27 cellular contexts compared by ENCODE assay signal in genomic region chr20:23131766-23132165, GRCh38. TPM values are rescaled to one million over a fixed set of nuclear protein-coding genes. Genes with fewer than 3 reads are reported as not detected.
DNase-seq lines count a peak whose midpoint lies in the region; ATAC-seq, FAIRE-seq and TF ChIP-seq lines count a peak whose summit lies in the region.
"Had no signal": no experiment of that assay in that cellular context is flagged by ENCODE, and none has a peak within 500 bp of the region (broad histone marks: within the 10 kb centered on the region; RNA-seq: fewer than 3 reads in every experiment).

No MANE protein-coding gene starts in this region.

- H3F3A ChIP-seq in GM23338 (replicated peaks; ENCODE audit: low read depth) = no peaks in the 10 kb centered on the region

- intact Hi-C loops in endothelial cell of umbilical vein (cut with micrococcal nuclease) = no loop called here

- TF ChIP-seq CTCF in A549 (IDR thresholded peaks at IDR 0.05) (no peak), GM23338 (conservative IDR thresholded peaks at IDR 0.05; ENCODE audit: low read depth in 2 of 2) (no peak), endothelial cell of umbilical vein (IDR thresholded peaks at IDR 0.05; ENCODE audit: extremely low read depth in 1 of 2, insufficient read depth in 1 of 2, low read depth in 1 of 2, low read length in 2 of 2) (no peak), omental fat pad (IDR thresholded peaks at IDR 0.05) (no peak), tibial nerve (IDR thresholded peaks at IDR 0.05) (no peak)

- BruUV-seq in endothelial cell of umbilical vein (replicated peaks; lab: Mats Ljungman, UMichigan) = no TSS peak

- no peaks in the 10 kb centered on the region for H3K9me3 Mint-ChIP-seq in GM23338
- H3K9me3 Mint-ChIP-seq: activated CD8-positive, alpha-beta T cell treated with anti-CD3 and anti-CD28 coated beads for 36 hours; activated naive CD8-positive, alpha-beta T cell treated with anti-CD3 and anti-CD28 coated beads, Interleukin-2, amount 10 ng/mL, durations not matched to agents 7 days and 5 days; immature natural killer cell had no signal

- dilution Hi-C loops in endothelial cell of umbilical vein (cut with MboI; ENCODE audit: extremely low pct_ligation_motif_present, low sequenced_read_pairs) = no loop called here

- H3K27ac ChIP-seq in A549 = no peak overlapping the region
- no peak overlapping the region for H3K27ac ChIP-seq in GM23338 (ENCODE audit: low read depth)
- peak overlapping the region; percentile 68 for H3K27ac ChIP-seq in endothelial cell of umbilical vein (ENCODE audit: insufficient read depth, low read depth, low read length)
- no peak overlapping the region for H3K27ac ChIP-seq in tibial nerve
- H3K27ac ChIP-seq: uterus had no signal

- CTCF ChIA-PET in A549 (lab: Yijun Ruan, JAX) = interaction anchor here (0.6 to 1.9 kb wide), 8 partner anchors 7 to 440 kb away, joined by 3 to 9 read pairs (median 4); no protein-coding TSS in a partner anchor
- CTCF ChIA-PET in endothelial cell of umbilical vein (lab: Charles Lee) = interaction anchor here (0.8 to 3.3 kb wide), 8 partner anchors 9 to 209 kb away, joined by 3 to 18 read pairs (median 3); partner anchors contain the start of gene CD93

- POLR2A ChIA-PET in A549 (lab: Yijun Ruan, JAX) = no interaction called here
- POLR2A ChIA-PET in endothelial cell of umbilical vein (lab: Charles Lee) = no interaction called here

- WGBS in A549 (ENCODE audit: missing lambda C conversion rate) = 84% methylated on average over 11 of the region's 11 CpGs
- 70 to 71% methylated on average over 11 of the region's 11 CpGs for WGBS in tibial nerve, 2 donors

- no peaks in the 10 kb centered on the region for H3K79me2 ChIP-seq in GM23338 (replicated peaks; ENCODE audit: insufficient read depth)
- H3K79me2 ChIP-seq in endothelial cell of umbilical vein (ENCODE audit: control insufficient read depth, insufficient read depth, low read length) = no peaks in the 10 kb centered on the region

- H3K27ac Mint-ChIP-seq in GM23338 = no peak overlapping the region
- H3K27ac Mint-ChIP-seq: activated CD8-positive, alpha-beta T cell treated with anti-CD3 and anti-CD28 coated beads for 36 hours; activated naive CD8-positive, alpha-beta T cell treated with anti-CD3 and anti-CD28 coated beads, Interleukin-2, amount 10 ng/mL, durations not matched to agents 7 days and 5 days; immature natural killer cell had no signal

- no peaks in the 10 kb centered on the region for H3K9me1 ChIP-seq in endothelial cell of umbilical vein (replicated peaks; ENCODE audit: control insufficient read depth, extremely low read depth, insufficient read depth, low read length)

- H3K4me2 ChIP-seq in A549 = no peak overlapping the region
- H3K4me2 ChIP-seq in GM23338 = no peak overlapping the region
- H3K4me2 ChIP-seq in endothelial cell of umbilical vein (ENCODE audit: insufficient read depth, low read length) = no peak overlapping the region

- H4K20me1 ChIP-seq in GM23338 (replicated peaks; ENCODE audit: insufficient read depth) (no peaks in the 10 kb centered on the region), endothelial cell of umbilical vein (replicated peaks; ENCODE audit: control insufficient read depth, extremely low read depth, insufficient read depth, low read length) (no peaks in the 10 kb centered on the region)

- no peaks in the 10 kb centered on the region for H3K4me1 Mint-ChIP-seq in GM23338
- H3K4me1 Mint-ChIP-seq: immature natural killer cell had no signal

- H3K36me3 ChIP-seq in GM23338 (ENCODE audit: insufficient read depth) (no peaks in the 10 kb centered on the region), endothelial cell of umbilical vein (ENCODE audit: control insufficient read depth in 2 of 2, extremely low read depth in 1 of 2, insufficient read depth in 2 of 2, low read length in 2 of 2) (no peaks in the 10 kb centered on the region), tibial nerve (no peaks in the 10 kb centered on the region)
- H3K36me3 ChIP-seq: uterus had no signal

- TF ChIP-seq EP300 in A549 (IDR thresholded peaks at IDR 0.05) = no peak
- TF ChIP-seq EP300 in tibial nerve (IDR thresholded peaks at IDR 0.05) = no peak

- H3K9ac ChIP-seq in endothelial cell of umbilical vein (replicated peaks; ENCODE audit: extremely low read depth, insufficient read depth, low read length) = no peak overlapping the region

- H2AFZ ChIP-seq in GM23338 (0 out of 2 replicates have a peak overlapping the region, but pooled peaks have one; percentile 23), endothelial cell of umbilical vein (ENCODE audit: low read depth, low read length) (no peak overlapping the region)

- H3K4me3 ChIP-seq in A549 (no peak overlapping the region), GM23338 (no peak overlapping the region), endothelial cell of umbilical vein (replicated peaks in 1 of 3; ENCODE audit: insufficient read depth in 1 of 3, low read depth in 1 of 3, low read length in 3 of 3) (no peak overlapping the region), tibial nerve (no peak overlapping the region)
- H3K4me3 ChIP-seq: uterus had no signal

- no peaks in the 10 kb centered on the region for H3K9me2 ChIP-seq in GM23338 (ENCODE audit: insufficient read depth)

- DNase-seq in A549 (ENCODE audit: low read depth in 1 of 2, low spot score in 1 of 2) (no peak), GM23338 (ENCODE audit: low spot score) (no peak), endothelial cell of umbilical vein (ENCODE audit: low read depth, low spot score) (peak; percentile 28), omental fat pad (ENCODE audit: low spot score) (peak; percentile 13), tibial nerve (ENCODE audit: low spot score in 2 of 2) (no peak), T-helper 1 cell (no peak)
- DNase-seq: ACHN; activated CD4-positive, alpha-beta T cell treated with anti-CD3 and anti-CD28 coated beads for 1 hour; activated CD8-positive, alpha-beta T cell treated with anti-CD3 and anti-CD28 coated beads for 36 hours; activated effector memory CD4-positive, alpha-beta T cell treated with Interleukin-2 at 50 U/mL for 16 hours; activated naive CD8-positive, alpha-beta T cell treated with anti-CD3 and anti-CD28 coated beads, Interleukin-2, amount 10 ng/mL, durations not matched to agents 7 days and 5 days; Calu3; immature natural killer cell; KG1; NCI-H1436; SHP77; stimulated activated CD4-positive, alpha-beta T cell treated with anti-CD3 and anti-CD28 coated beads, Interleukin-1b, Interleukin-23, amount 100 ng/mL, for 48 hours; substantia nigra; uterus had no signal

- H3K27me3 ChIP-seq in GM23338 (ENCODE audit: insufficient read depth) (no peaks in the 10 kb centered on the region), endothelial cell of umbilical vein (ENCODE audit: control insufficient read depth in 2 of 2, insufficient read depth in 2 of 2, low read length in 2 of 2) (no peaks in the 10 kb centered on the region), tibial nerve (no peaks in the 10 kb centered on the region)
- H3K27me3 ChIP-seq: uterus had no signal

- no peak for ATAC-seq in A549
- ATAC-seq in GM23338 = no peak
- ATAC-seq in omental fat pad (ENCODE audit: low FRiP score) = no peak
- ATAC-seq in GM18520 (IDR thresholded peaks at IDR 0.05; ENCODE audit: unreplicated experiment) = no peak
- ATAC-seq in activated CD4-positive, CD25-positive, alpha-beta regulatory T cell treated with anti-CD3 and anti-CD28 coated beads, Interleukin-2, amount 50 U/mL, for 24 hours = no peak
- ATAC-seq: activated CD8-positive, alpha-beta T cell treated with anti-CD3 and anti-CD28 coated beads for 36 hours; left lobe of liver had no signal

- peaks cover 4% of the 10 kb centered on the region for H3K27me3 Mint-ChIP-seq in GM23338 (ENCODE audit: insufficient read depth, low read depth, poor library complexity)
- H3K27me3 Mint-ChIP-seq: activated CD8-positive, alpha-beta T cell treated with anti-CD3 and anti-CD28 coated beads for 36 hours had no signal

- no peak overlapping the region for H3K4me3 Mint-ChIP-seq in GM23338
- H3K4me3 Mint-ChIP-seq: activated CD8-positive, alpha-beta T cell treated with anti-CD3 and anti-CD28 coated beads for 36 hours; activated naive CD8-positive, alpha-beta T cell treated with anti-CD3 and anti-CD28 coated beads, Interleukin-2, amount 10 ng/mL, durations not matched to agents 7 days and 5 days; immature natural killer cell had no signal

- H3K4me1 ChIP-seq in A549 (peaks cover 2% of the 10 kb centered on the region; the same call in 2 of the 3 replicates), GM23338 (ENCODE audit: insufficient read depth) (no peaks in the 10 kb centered on the region), endothelial cell of umbilical vein (ENCODE audit: control insufficient read depth, extremely low read depth, insufficient read depth, low read length) (peaks cover 28% of the 10 kb centered on the region), tibial nerve (peaks cover 0 to 16% (median 0%) of the 10 kb centered on the region in 4 donors)
- H3K4me1 ChIP-seq: uterus had no signal

- FAIRE-seq in A549 (lab: Jason Lieb, UNC) (peak; percentile 13), endothelial cell of umbilical vein (lab: Jason Lieb, UNC) (peak; percentile 67)
- FAIRE-seq: small intestine had no signal

- H3K36me3 Mint-ChIP-seq in GM23338 (ENCODE audit: low read depth) = no peaks in the 10 kb centered on the region
- H3K36me3 Mint-ChIP-seq: activated naive CD8-positive, alpha-beta T cell treated with anti-CD3 and anti-CD28 coated beads, Interleukin-2, amount 10 ng/mL, durations not matched to agents 7 days and 5 days; immature natural killer cell had no signal

- no peak for TF ChIP-seq RAD21 in A549 (conservative IDR thresholded peaks at IDR 0.05 in 1 of 2, IDR thresholded peaks at IDR 0.05 in 1 of 2)

- no peak for TF ChIP-seq POLR2A in A549 (IDR thresholded peaks at IDR 0.05; ENCODE audit: low read length)
- no peak for TF ChIP-seq POLR2A in endothelial cell of umbilical vein (IDR thresholded peaks at IDR 0.05; ENCODE audit: low read depth, low read length)
- TF ChIP-seq POLR2A in tibial nerve (IDR thresholded peaks at IDR 0.05) = no peak

- H3K9me3 ChIP-seq in A549 (no peaks in the 10 kb centered on the region), endothelial cell of umbilical vein (replicated peaks; ENCODE audit: control insufficient read depth, insufficient read depth, low read length) (no peaks in the 10 kb centered on the region), tibial nerve (no peaks in the 10 kb centered on the region)
- H3K9me3 ChIP-seq: uterus had no signal

RNA-seq across cellular contexts. Expression of gene CD93, which starts 45.6 kb away (rescaled TPM):
- polyA plus RNA-seq in A549 (2011; rRNA removed) (not detected in 2 replicates), A549 (2017; fragmentation: RNase III; extraction: RNeasy Plus Mini Kit Qiagen cat#74134 plus additional on column Dnase treatment) (not detected in 3 replicates), GM23338 (2016; fragmentation: Nextera tagmentation; extraction: Ambion mirVana) (0.03 TPM in 2 replicates), endothelial cell of umbilical vein (180 and 182 TPM in 2 replicates)
- polyA plus RNA-seq in A549 (2012; cell fraction: cytosol; rRNA removed) = not detected in 2 replicates
- polyA plus RNA-seq in A549 (2012; cell fraction: nucleus; rRNA removed) = not detected in 2 replicates
- polyA minus RNA-seq in A549 (2011; rRNA and poly(A)+ RNA removed) = not detected in 2 replicates
- total RNA-seq in GM23338 (2014; rRNA removed; shearing (Covaris generic)) = 0.04 TPM in 1 of 2 replicates, not detected in the other
- total RNA-seq in endothelial cell of umbilical vein (346 and 413 TPM in 2 replicates), omental fat pad (100 to 1,000 TPM in 3 of 4 donors, 10 to 100 TPM in 1; 43.8 to 227 (median 140) TPM), tibial nerve (10 to 100 TPM; 23.0 to 85.1 (median 65.7) TPM)
- polyA plus RNA-seq in endothelial cell of umbilical vein (2011; cell fraction: cytosol; rRNA removed) = 161 TPM in 2 replicates
- 223 and 228 TPM in 2 replicates for polyA plus RNA-seq in endothelial cell of umbilical vein (2011; cell fraction: nucleus; rRNA removed)
- 238 and 281 TPM in 2 replicates for polyA plus RNA-seq in endothelial cell of umbilical vein (2012)
- 380 and 445 TPM in 2 replicates for polyA minus RNA-seq in endothelial cell of umbilical vein
- not detected for polyA minus RNA-seq in endothelial cell of umbilical vein (2011; cell fraction: cytosol; rRNA and poly(A)+ RNA removed)
- polyA minus RNA-seq in endothelial cell of umbilical vein (2011; cell fraction: nucleus; rRNA and poly(A)+ RNA removed) = 156 and 158 TPM in 2 replicates
- total RNA-seq: Calu3, HT-29, NCI-H460 had no signal
- polyA plus RNA-seq: BJ, neural cell had no signal

Comparison
In these comparisons a context has a peak if more than half of its experiments do, and no peak if none do; other contexts are left out.
1. DNase-seq: peak in endothelial cell of umbilical vein (single experiment) and omental fat pad (single experiment); none in A549 (0 of 2), GM23338 (single experiment), tibial nerve (0 of 2) and T-helper 1 cell (0 of 5).
2. RNA of gene CD93, which starts 45.6 kb away (total RNA-seq): 346 to 413 TPM in endothelial cell of umbilical vein, 43.8 to 227 TPM in omental fat pad and 23.0 to 85.1 TPM in tibial nerve; 0.04 TPM in GM23338; every median in the first group is over 10 times any median in the second.